In genomic region chr22:20459152-20459542, GRCh38 we compare ENCODE assay signal across 1 cellular context.
TF ChIP-seq lines count a peak whose summit lies in the region.

No MANE protein-coding gene starts in this region.

TF ChIP-seq in GM23338, 12 proteins besides CTCF, POLR2A, EP300 and RAD21 (continued from another document):
- TF ChIP-seq ZNF462 (CRISPR knock-in tag; IDR thresholded peaks at IDR 0.05) (no peak), JUNB (IDR thresholded peaks at IDR 0.05; ENCODE audit: unreplicated experiment) (no peak), EZH2 (IDR thresholded peaks at IDR 0.05; ENCODE audit: low read depth, unreplicated experiment) (no peak)
TF ChIP-seq in GM23338: peak in this region for 0.
